23 cellular contexts compared by ENCODE assay signal in genomic region chr11:10500263-10500601, GRCh38.
"Had no signal": no experiment of that assay in that cellular context is flagged by ENCODE, and none has a peak within 500 bp of the region (broad histone marks: within the 10 kb centered on the region; RNA-seq: fewer than 3 reads in every experiment).

No MANE protein-coding gene starts in this region.

- H3K27ac ChIP-seq: gastrocnemius medialis, left ventricle myocardium inferior, neural progenitor cell, thoracic aorta had no signal

- H3K4me3 Mint-ChIP-seq: activated CD4-positive, alpha-beta memory T cell treated with anti-CD3 and anti-CD28 coated beads, Interleukin-2, amount 10 ng/mL, durations not matched to agents 7 days and 5 days; activated CD4-positive, alpha-beta T cell treated with anti-CD3 and anti-CD28 coated beads, Interleukin-2, amount 10 ng/mL, durations not matched to agents 24 days and 14 days; brain; mesothelial cell of epicardium; naive thymus-derived CD8-positive, alpha-beta T cell; neural progenitor cell had no signal

- H3K9ac ChIP-seq: neural progenitor cell had no signal

- H3K4me3 ChIP-seq: esophagus squamous epithelium, gastrocnemius medialis, left ventricle myocardium inferior, neural progenitor cell, thoracic aorta, upper lobe of left lung had no signal

- H3K27ac Mint-ChIP-seq: activated CD4-positive, alpha-beta memory T cell treated with anti-CD3 and anti-CD28 coated beads, Interleukin-2, amount 10 ng/mL, durations not matched to agents 7 days and 5 days; activated CD4-positive, alpha-beta T cell treated with anti-CD3 and anti-CD28 coated beads, Interleukin-2, amount 10 ng/mL, durations not matched to agents 24 days and 14 days; activated T-helper 2 cell treated with anti-CD3 and anti-CD28 coated beads, Interferon-gamma antibody, Interleukin-2, Interleukin-4, amounts not matched to agents 10 μg/mL and 5 μg/mL and 100 μg/mL, durations not matched to agents 14 hours and 24 hours and 36 hours; brain; mesothelial cell of epicardium had no signal

- H3K4me2 ChIP-seq: neural progenitor cell had no signal

- H3K27me3 ChIP-seq: esophagus squamous epithelium, gastrocnemius medialis, neural progenitor cell, upper lobe of left lung had no signal

- H3K4me1 Mint-ChIP-seq: activated CD4-positive, alpha-beta memory T cell treated with anti-CD3 and anti-CD28 coated beads, Interleukin-2, amount 10 ng/mL, durations not matched to agents 7 days and 5 days; activated CD4-positive, alpha-beta T cell treated with anti-CD3 and anti-CD28 coated beads, Interleukin-2, amount 10 ng/mL, durations not matched to agents 24 days and 14 days; brain; mesothelial cell of epicardium had no signal

- H3K36me3 Mint-ChIP-seq: brain had no signal

- ATAC-seq: activated CD4-positive, CD25-positive, alpha-beta regulatory T cell treated with anti-CD3 and anti-CD28 coated beads, Interleukin-2, amount 50 U/mL, for 24 hours; gastrocnemius medialis; naive thymus-derived CD8-positive, alpha-beta T cell had no signal

- H3K36me3 ChIP-seq: neural progenitor cell had no signal

- H2AFZ ChIP-seq: neural progenitor cell had no signal

- H3K9me3 Mint-ChIP-seq: activated CD4-positive, alpha-beta memory T cell treated with anti-CD3 and anti-CD28 coated beads, Interleukin-2, amount 10 ng/mL, durations not matched to agents 7 days and 5 days; activated CD4-positive, alpha-beta T cell treated with anti-CD3 and anti-CD28 coated beads, Interleukin-2, amount 10 ng/mL, durations not matched to agents 24 days and 14 days; activated T-helper 2 cell treated with anti-CD3 and anti-CD28 coated beads, Interferon-gamma antibody, Interleukin-2, Interleukin-4, amounts not matched to agents 10 μg/mL and 5 μg/mL and 100 μg/mL, durations not matched to agents 14 hours and 24 hours and 36 hours; mesothelial cell of epicardium; naive thymus-derived CD8-positive, alpha-beta T cell had no signal

- H3K4me1 ChIP-seq: gastrocnemius medialis, left ventricle myocardium inferior had no signal

- DNase-seq: activated CD4-positive, alpha-beta memory T cell treated with anti-CD3 and anti-CD28 coated beads, Interleukin-2, amount 10 ng/mL, durations not matched to agents 7 days and 5 days; activated CD4-positive, alpha-beta T cell treated with anti-CD3 and anti-CD28 coated beads, Interleukin-2, amount 10 ng/mL, durations not matched to agents 24 days and 14 days; activated naive CD4-positive, alpha-beta T cell treated with Interleukin-2 at 50 U/mL for 16 hours; aorta; caudate nucleus; dermis blood vessel endothelial cell; effector CD8-positive, alpha-beta T cell; esophagus squamous epithelium; gastrocnemius medialis; hippocampal formation; kidney glomerular epithelial cell; left ventricle myocardium inferior; naive thymus-derived CD8-positive, alpha-beta T cell; stimulated activated CD4-positive, alpha-beta T cell treated with anti-CD3 and anti-CD28 coated beads, Interleukin-4, amount 100 ng/mL, for 1 hour; stimulated activated naive CD4-positive, alpha-beta T cell treated with Interleukin-2 at 50 U/mL for 16 hours; T1000; upper lobe of left lung had no signal

- H3K27me3 Mint-ChIP-seq: activated CD4-positive, alpha-beta memory T cell treated with anti-CD3 and anti-CD28 coated beads, Interleukin-2, amount 10 ng/mL, durations not matched to agents 7 days and 5 days; activated CD4-positive, alpha-beta T cell treated with anti-CD3 and anti-CD28 coated beads, Interleukin-2, amount 10 ng/mL, durations not matched to agents 24 days and 14 days; naive thymus-derived CD8-positive, alpha-beta T cell had no signal

- H3K9me3 ChIP-seq: esophagus squamous epithelium, gastrocnemius medialis, left ventricle myocardium inferior, thoracic aorta, upper lobe of left lung had no signal
